Comparison of ENCODE assay signal across 21 cellular contexts in the genomic region with DNA sequence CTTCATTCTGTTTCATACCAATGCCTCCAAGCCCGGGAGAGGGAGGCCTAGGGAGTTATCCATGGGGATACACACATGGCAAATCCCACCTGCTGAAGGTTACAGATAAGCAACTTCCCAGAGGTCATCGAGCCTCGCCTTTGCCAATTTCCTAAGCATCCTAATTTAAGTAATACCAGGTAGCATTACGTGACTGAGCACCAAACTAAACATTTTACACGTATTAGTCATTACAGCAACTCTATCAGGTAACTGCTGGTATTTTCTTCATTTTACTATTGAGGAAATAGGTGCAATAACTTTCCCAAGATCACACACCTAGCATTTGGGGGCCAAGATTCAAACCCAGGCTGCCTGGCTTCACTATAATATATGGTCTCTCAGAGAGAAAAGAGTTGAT.
"Had no signal": no experiment of that assay in that cellular context is flagged by ENCODE, and none has a peak within 500 bp of the region (broad histone marks: within the 10 kb centered on the region; RNA-seq: fewer than 3 reads in every experiment).

No MANE protein-coding gene starts in this region.

- H3K9ac ChIP-seq: parathyroid adenoma had no signal

- H3K4me2 ChIP-seq: hepatocyte, smooth muscle cell had no signal

- H2AFZ ChIP-seq: hepatocyte, parathyroid adenoma had no signal

- DNase-seq: activated B cell treated with CpG ODN at 0.5 μM for 24 hours; activated CD4-positive, alpha-beta T cell treated with anti-CD3 and anti-CD28 coated beads for 36 hours; activated CD8-positive, alpha-beta memory T cell treated with anti-CD3 and anti-CD28 coated beads, Interleukin-2, amount 10 ng/mL, durations not matched to agents 7 days and 5 days; activated CD8-positive, alpha-beta T cell treated with anti-CD3 and anti-CD28 coated beads, Interleukin-2, amount 10 ng/mL, durations not matched to agents 7 days and 5 days; activated naive CD8-positive, alpha-beta T cell treated with anti-CD3 and anti-CD28 coated beads, Interleukin-2, amount 50 U/mL, for 24 hours; activated T-cell treated with anti-CD3 and anti-CD28 coated beads, Interleukin-2, amount 50 U/mL, for 48 hours; amygdala; effector CD4-positive, alpha-beta T cell; kidney; naive thymus-derived CD8-positive, alpha-beta T cell; nucleus accumbens; psoas muscle; stimulated activated CD4-positive, alpha-beta T cell treated with anti-CD3 and anti-CD28 coated beads, Interleukin-1b, Interleukin-23, amount 100 ng/mL, for 48 hours; stimulated activated naive B cell treated with anti-CD40 and anti-IgM and Interleukin-4, amounts not matched to agents 10 μg/mL and 1 μg/mL and 100 μg/mL, for 72 hours; stomach; thyroid gland had no signal

- H3K79me2 ChIP-seq: hepatocyte, parathyroid adenoma had no signal

- ATAC-seq: activated CD4-positive, alpha-beta T cell treated with anti-CD3 and anti-CD28 coated beads for 36 hours; activated CD8-positive, alpha-beta memory T cell treated with anti-CD3 and anti-CD28 coated beads, Interleukin-2, amount 10 ng/mL, durations not matched to agents 7 days and 5 days; activated CD8-positive, alpha-beta T cell treated with anti-CD3 and anti-CD28 coated beads, Interleukin-2, amount 10 ng/mL, durations not matched to agents 7 days and 5 days; activated naive CD8-positive, alpha-beta T cell treated with anti-CD3 and anti-CD28 coated beads, Interleukin-2, amount 50 U/mL, for 24 hours; gastroesophageal sphincter; naive thymus-derived CD8-positive, alpha-beta T cell; stimulated activated naive B cell treated with anti-CD40 and anti-IgM and Interleukin-4, amounts not matched to agents 10 μg/mL and 1 μg/mL and 100 μg/mL, for 72 hours had no signal

- H3K9me3 ChIP-seq: gastroesophageal sphincter, psoas muscle, right atrium auricular region, stomach, thyroid gland had no signal

- H3K27me3 ChIP-seq: gastroesophageal sphincter, hepatocyte, right atrium auricular region, stomach, thyroid gland had no signal

- H3K36me3 ChIP-seq: gastroesophageal sphincter, right atrium auricular region, stomach, thyroid gland had no signal

- H3K27ac ChIP-seq: gastroesophageal sphincter, hepatocyte, parathyroid adenoma, psoas muscle, right atrium auricular region, stomach, thyroid gland had no signal

- H3K4me1 ChIP-seq: gastroesophageal sphincter, parathyroid adenoma, psoas muscle, right atrium auricular region had no signal

- H3K4me3 ChIP-seq: gastroesophageal sphincter, hepatocyte, psoas muscle, right atrium auricular region, smooth muscle cell, stomach, thyroid gland had no signal
